In the genomic region with DNA sequence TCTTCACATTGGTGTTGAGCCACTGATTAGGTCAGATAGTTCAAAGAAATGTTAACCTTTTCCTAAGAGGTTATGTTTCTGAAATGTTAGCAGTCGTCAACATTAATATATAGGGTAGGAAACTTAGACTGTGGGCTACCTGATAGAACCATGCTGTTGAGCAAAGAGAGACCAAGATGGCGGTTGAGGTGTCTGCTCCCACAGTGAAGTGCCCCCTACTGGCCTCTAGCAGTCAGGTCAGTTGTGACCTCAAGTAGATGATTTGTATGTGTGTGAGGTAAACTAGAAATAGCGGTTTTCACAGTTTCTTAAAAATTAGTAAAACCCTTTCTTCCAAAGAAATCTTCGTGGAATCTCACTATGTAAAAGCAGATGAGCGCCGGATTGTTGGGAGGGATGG, we compare ENCODE assay signal across 14 cellular contexts. TPM values are rescaled to one million over a fixed set of nuclear protein-coding genes. Genes with fewer than 3 reads are reported as not detected.
DNase-seq lines count a peak whose midpoint lies in the region; ATAC-seq, FAIRE-seq and TF ChIP-seq lines count a peak whose summit lies in the region.
"Had no signal": no experiment of that assay in that cellular context is flagged by ENCODE, and none has a peak within 500 bp of the region (broad histone marks: within the 10 kb centered on the region; RNA-seq: fewer than 3 reads in every experiment).

No MANE protein-coding gene starts in this region.

- H3K27me3 ChIP-seq in HCT116 (ENCODE audit: insufficient read depth, low read length) (no peaks in the 10 kb centered on the region), keratinocyte (ENCODE audit: control insufficient read depth, extremely low read depth, insufficient read depth, low read length) (no peaks in the 10 kb centered on the region)

- CTCF ChIA-PET in HCT116 (lab: Charles Lee) = no interaction called here
- CTCF ChIA-PET in WTC11 (lab: Charles Lee) = interaction anchor here (1.8 kb wide), 1 partner anchor 88 kb away, joined by 3 read pairs; no protein-coding TSS in a partner anchor

- BruUV-seq in HCT116 (replicated peaks; lab: Mats Ljungman, UMichigan) = no TSS peak

- H3K27me3 Mint-ChIP-seq in CD14-positive monocyte (ENCODE audit: low read depth in 3 of 3) (peaks cover 0 to 2% (median 0%) of the 10 kb centered on the region in 3 donors), WTC11 (ENCODE audit: low read depth) (no peaks in the 10 kb centered on the region)
- H3K27me3 Mint-ChIP-seq: IgD-negative memory B cell; stimulated activated naive CD8-positive, alpha-beta T cell treated with anti-CD3 and anti-CD28 coated beads, Interleukin-15, amount 100 ng/mL, for 72 hours had no signal

- H3K4me3 ChIP-seq in HCT116 (replicated peaks in 1 of 2; ENCODE audit: low read depth in 1 of 2, low read length in 2 of 2) = no peak overlapping the region
- H3K4me3 ChIP-seq in keratinocyte (ENCODE audit: control insufficient read depth in 2 of 3, extremely low read depth in 1 of 3, insufficient read depth in 2 of 3, low read depth in 1 of 3, low read length in 3 of 3) = no peak overlapping the region

- H3K4me1 ChIP-seq in HCT116 (ENCODE audit: control insufficient read depth in 1 of 2, insufficient read depth in 2 of 2, low read length in 2 of 2) = no peaks in the 10 kb centered on the region
- no peaks in the 10 kb centered on the region for H3K4me1 ChIP-seq in keratinocyte (ENCODE audit: control insufficient read depth, extremely low read depth, insufficient read depth, low read length)

- FAIRE-seq in keratinocyte (lab: Jason Lieb, UNC) = no peak
- FAIRE-seq: kidney had no signal

- ATAC-seq in HCT116 (peak; percentile 60; the same call in 1 of the 2 replicates), WTC11 (peak; percentile 81), HG03521 (IDR thresholded peaks at IDR 0.05; ENCODE audit: unreplicated experiment) (no peak)
- ATAC-seq: stimulated activated naive CD8-positive, alpha-beta T cell treated with anti-CD3 and anti-CD28 coated beads, Interleukin-15, amount 100 ng/mL, for 72 hours had no signal

- H3K9me3 ChIP-seq in HCT116 (ENCODE audit: control insufficient read depth in 1 of 2, insufficient read depth in 1 of 2, low read depth in 1 of 2, low read length in 2 of 2) = no peaks in the 10 kb centered on the region
- H3K9me3 ChIP-seq in keratinocyte (ENCODE audit: control insufficient read depth, low read depth, low read length) = no peaks in the 10 kb centered on the region

- intact Hi-C loops in CD14-positive monocyte (cut with micrococcal nuclease) = no loop called here
- intact Hi-C loops in HCT116 (cut with micrococcal nuclease) = no loop called here

- H3K4me3 Mint-ChIP-seq in CD14-positive monocyte (no peak overlapping the region), WTC11 (no peak overlapping the region)
- H3K4me3 Mint-ChIP-seq: IgD-negative memory B cell; stimulated activated naive CD8-positive, alpha-beta T cell treated with anti-CD3 and anti-CD28 coated beads, Interleukin-15, amount 100 ng/mL, for 72 hours had no signal

- 0 out of 2 replicates have a peak, but pooled peaks have one; percentile 2 for TF ChIP-seq RAD21 in HCT116 (IDR thresholded peaks at IDR 0.05; ENCODE audit: low read depth)

- H3K9ac ChIP-seq in HCT116 (ENCODE audit: low read length) (no peak overlapping the region), keratinocyte (ENCODE audit: control insufficient read depth, extremely low read depth, insufficient read depth, low read length) (no peak overlapping the region)

- H3K4me2 ChIP-seq in HCT116 (ENCODE audit: low read length) (no peak overlapping the region), keratinocyte (ENCODE audit: control insufficient read depth, extremely low read depth, insufficient read depth, low read depth, low read length) (no peak overlapping the region)

- TF ChIP-seq CTCF in CD14-positive monocyte (IDR thresholded peaks at IDR 0.05) (peak; percentile 21), HCT116 (IDR thresholded peaks at IDR 0.05 in 2 of 3, conservative IDR thresholded peaks at IDR 0.05 in 1 of 3; ENCODE audit: borderline replicate concordance in 1 of 3, insufficient read depth in 1 of 3, low read depth in 2 of 3, low read length in 2 of 3) (peak; percentile 2 to 71 (median 68); a peak in 4 of 6 replicates), WTC11 (IDR thresholded peaks at IDR 0.05) (peak; percentile 62), keratinocyte (optimal IDR thresholded peaks at IDR 0.05 in 1 of 3, IDR thresholded peaks at IDR 0.05 in 1 of 3, conservative IDR thresholded peaks at IDR 0.05 in 1 of 3; ENCODE audit: extremely low read depth in 1 of 3, insufficient read depth in 2 of 3, low read length in 3 of 3) (peak; percentile 28 to 48 (median 47))

- H3K36me3 ChIP-seq in HCT116 (ENCODE audit: control insufficient read depth in 1 of 2, insufficient read depth in 2 of 2, low read length in 2 of 2) (peaks cover 5 to 27% of the 10 kb centered on the region in 2 experiments; a peak in 2 of 4 replicates), keratinocyte (ENCODE audit: control insufficient read depth in 2 of 2, extremely low read depth in 1 of 2, insufficient read depth in 2 of 2, low read length in 2 of 2) (peaks cover 8 to 10% of the 10 kb centered on the region in 2 experiments)

- H3K79me2 ChIP-seq in HCT116 (ENCODE audit: insufficient read depth, low read length) = peaks cover 29% of the 10 kb centered on the region
- no peaks in the 10 kb centered on the region for H3K79me2 ChIP-seq in keratinocyte (ENCODE audit: control insufficient read depth, insufficient read depth, low read length)

- POLR2A ChIA-PET in HCT116 (lab: Charles Lee) = no interaction called here
- POLR2A ChIA-PET in WTC11 (lab: Charles Lee) = no interaction called here

- no peak overlapping the region for H3K27ac ChIP-seq in HCT116 (ENCODE audit: low read depth, low read length)
- H3K27ac ChIP-seq in keratinocyte (ENCODE audit: control insufficient read depth, insufficient read depth, low read length) = no peak overlapping the region

- H3K27ac Mint-ChIP-seq in CD14-positive monocyte (no peak overlapping the region), WTC11 (no peak overlapping the region)
- H3K27ac Mint-ChIP-seq: IgD-negative memory B cell; stimulated activated naive CD8-positive, alpha-beta T cell treated with anti-CD3 and anti-CD28 coated beads, Interleukin-15, amount 100 ng/mL, for 72 hours had no signal

- dilution Hi-C loops in keratinocyte (cut with MboI; ENCODE audit: extremely low pct_ligation_motif_present, low sequenced_read_pairs) = no loop called here

- H4K20me1 ChIP-seq in HCT116 (ENCODE audit: insufficient read depth) (no peaks in the 10 kb centered on the region), keratinocyte (ENCODE audit: control insufficient read depth, extremely low read depth, insufficient read depth, low read length) (no peaks in the 10 kb centered on the region)

- DNase-seq in CD14-positive monocyte (ENCODE audit: low spot score) = no peak
- no peak for DNase-seq in HCT116 (ENCODE audit: low read depth, low spot score)
- DNase-seq in WTC11 (ENCODE audit: low spot score) = peak; percentile 19
- DNase-seq in keratinocyte (ENCODE audit: low read depth, low spot score) = no peak
- DNase-seq in medulla oblongata (ENCODE audit: extremely low spot score) = no peak
- DNase-seq in RPMI8226 = no peak
- no peak for DNase-seq in activated T-cell treated with anti-CD3 and anti-CD28 coated beads for 4 hours
- DNase-seq: activated CD8-positive, alpha-beta memory T cell treated with anti-CD3 and anti-CD28 coated beads, Interleukin-2, amount 50 U/mL, for 4 hours; DMS53; kidney; NCI-H748 treated with DMSO at 0.1 percent for 48 hours; stimulated activated naive CD8-positive, alpha-beta T cell treated with anti-CD3 and anti-CD28 coated beads, Interleukin-15, amount 100 ng/mL, for 72 hours had no signal

- no peak for TF ChIP-seq POLR2A in HCT116 (IDR thresholded peaks at IDR 0.05; ENCODE audit: borderline replicate concordance, extremely low read depth, insufficient read depth, insufficient read length)

- H3K9me3 Mint-ChIP-seq in CD14-positive monocyte (peaks cover 0 to 3% (median 0%) of the 10 kb centered on the region in 7 donors), WTC11 (no peaks in the 10 kb centered on the region)
- H3K9me3 Mint-ChIP-seq: IgD-negative memory B cell; stimulated activated naive CD8-positive, alpha-beta T cell treated with anti-CD3 and anti-CD28 coated beads, Interleukin-15, amount 100 ng/mL, for 72 hours had no signal

- H3K9me1 ChIP-seq in keratinocyte (ENCODE audit: control insufficient read depth, extremely low read depth, insufficient read depth, low read length) = no peaks in the 10 kb centered on the region

- RAD21 ChIA-PET in HCT116 (lab: Charles Lee; ENCODE audit: low non-redundant PET in 1 of 2, low total read pairs in 2 of 2, uncharacterized antibody in 2 of 2, unreplicated experiment in 2 of 2) = no interaction called here

- H2AFZ ChIP-seq in HCT116 (ENCODE audit: low read depth, low read length, poor library complexity, severe bottlenecking) (no peak overlapping the region), keratinocyte (ENCODE audit: control insufficient read depth, low read length) (no peak overlapping the region)

- H3K9me2 ChIP-seq in HCT116 (ENCODE audit: insufficient read depth) = no peaks in the 10 kb centered on the region

- H3K4me1 Mint-ChIP-seq in CD14-positive monocyte = no peaks in the 10 kb centered on the region
- peaks cover 4% of the 10 kb centered on the region; the same call in 1 of the 2 replicates for H3K4me1 Mint-ChIP-seq in WTC11
- H3K4me1 Mint-ChIP-seq: IgD-negative memory B cell; stimulated activated naive CD8-positive, alpha-beta T cell treated with anti-CD3 and anti-CD28 coated beads, Interleukin-15, amount 100 ng/mL, for 72 hours had no signal

- peaks cover 0 to 1% of the 10 kb centered on the region in 2 donors for H3K36me3 Mint-ChIP-seq in CD14-positive monocyte
- H3K36me3 Mint-ChIP-seq in WTC11 = peaks cover 20% of the 10 kb centered on the region

TF ChIP-seq in HCT116, 20 proteins besides CTCF, POLR2A, EP300 and RAD21:
- TF ChIP-seq YY1 (IDR thresholded peaks at IDR 0.05; ENCODE audit: extremely low read depth, insufficient replicate concordance, low read depth, low read length) (peak; percentile 33), EGR1 (IDR thresholded peaks at IDR 0.05; ENCODE audit: low read depth) (no peak)

TF ChIP-seq in WTC11, 78 proteins besides CTCF, POLR2A, EP300 and RAD21 (continues in another document):
- no peak for TF ChIP-seq TCF7 (CRISPR knock-in tag; IDR thresholded peaks at IDR 0.05; ENCODE audit: low read depth)

RNA-seq across cellular contexts. Expression of gene MTHFD1L, which starts 40.3 kb away (rescaled TPM):
- polyA plus RNA-seq in CD14-positive monocyte = under 1 TPM; 0.25 to 0.39 TPM
- total RNA-seq in HCT116 (2021; ENCODE audit: unreplicated experiment) = 127 TPM
- 86.6 and 93.8 TPM in 2 replicates for polyA plus RNA-seq in HCT116 (2012)
- total RNA-seq in WTC11 (2021) = 83.2 to 104 TPM (median 88.0 TPM) in 3 replicates
- 17.4 to 38.0 TPM (median 35.4 TPM) in 3 replicates for polyA plus RNA-seq in keratinocyte
- polyA plus RNA-seq in keratinocyte (2011; ENCODE audit: low read depth) = 33.8 TPM
- polyA plus RNA-seq in keratinocyte (2011; cell fraction: cytosol; rRNA removed) = 22.6 and 31.8 TPM in 2 replicates
- 25.1 and 30.7 TPM in 2 replicates for polyA plus RNA-seq in keratinocyte (2011; cell fraction: nucleus; rRNA removed)
- 29.0 and 35.1 TPM in 2 replicates for polyA plus RNA-seq in keratinocyte (2012; ENCODE audit: low replicate concordance)
- 15.2 to 38.6 TPM (median 23.4 TPM) in 3 replicates for polyA minus RNA-seq in keratinocyte
- polyA minus RNA-seq in keratinocyte (2011; cell fraction: cytosol; rRNA and poly(A)+ RNA removed) = 31.1 TPM
- 21.8 and 39.6 TPM in 2 replicates for polyA minus RNA-seq in keratinocyte (2011; cell fraction: nucleus; rRNA and poly(A)+ RNA removed)
